Comparison of ENCODE assay signal across 26 cellular contexts in the genomic region with DNA sequence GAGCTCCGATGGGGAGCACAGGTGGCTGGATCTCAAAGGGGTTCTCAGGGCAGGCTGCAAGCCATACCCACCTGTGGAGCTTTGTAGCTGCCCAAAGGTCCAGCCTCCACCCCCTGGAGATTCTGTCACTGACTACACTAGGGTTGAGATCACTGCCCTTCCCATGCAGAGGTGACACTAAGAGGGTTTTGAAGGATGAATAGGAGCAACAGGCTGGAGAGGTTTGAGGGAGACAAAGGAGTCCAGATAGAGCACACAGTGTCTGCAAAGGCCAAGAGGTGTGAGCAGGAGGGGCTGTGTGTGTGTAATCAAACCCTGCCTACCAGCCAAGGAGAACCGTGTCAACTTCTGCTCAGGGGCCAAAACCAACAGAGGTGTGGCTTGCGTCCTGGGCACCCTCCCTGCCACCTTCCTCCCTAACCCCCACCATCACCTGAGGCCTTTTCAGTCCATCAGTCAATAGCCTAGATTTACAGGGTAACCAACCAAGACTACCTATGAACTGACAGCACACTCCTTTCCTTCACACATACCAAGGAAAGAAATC. TPM values are rescaled to one million over a fixed set of nuclear protein-coding genes. Genes with fewer than 3 reads are reported as not detected.
DNase-seq lines count a peak whose midpoint lies in the region; ATAC-seq, FAIRE-seq and TF ChIP-seq lines count a peak whose summit lies in the region.
"Had no signal": no experiment of that assay in that cellular context is flagged by ENCODE, and none has a peak within 500 bp of the region (broad histone marks: within the 10 kb centered on the region; RNA-seq: fewer than 3 reads in every experiment).

No MANE protein-coding gene starts in this region.

- CTCF ChIA-PET in PC-3 (lab: Charles Lee) = no interaction called here
- CTCF ChIA-PET in CD8-positive, alpha-beta T cell (lab: Charles Lee) = interaction anchor here (0.7 to 2.5 kb wide), 3 partner anchors 16 to 69 kb away, joined by 3 to 19 read pairs (median 9); no protein-coding TSS in a partner anchor

- H3K36me3 ChIP-seq in PC-3 (ENCODE audit: low read depth, low read length) (no peaks in the 10 kb centered on the region), colonic mucosa (no peaks in the 10 kb centered on the region)
- no peaks in the 10 kb centered on the region for H3K36me3 ChIP-seq in CD8-positive, alpha-beta T cell (ENCODE audit: insufficient read depth, low read length)
- H3K36me3 ChIP-seq: MG63 had no signal

- H4K20me1 ChIP-seq in PC-3 (ENCODE audit: low read length) = no peaks in the 10 kb centered on the region

- H3K27ac Mint-ChIP-seq in nephron progenitor cell = peak overlapping the region; percentile 76
- no peak overlapping the region for H3K27ac Mint-ChIP-seq in CD8-positive, alpha-beta T cell
- H3K27ac Mint-ChIP-seq in activated T-cell treated with anti-CD3 and anti-CD28 coated beads, Interleukin-2, amount 50 U/mL, for 24 hours = no peak overlapping the region
- H3K27ac Mint-ChIP-seq: CD4-positive, alpha-beta memory T cell had no signal

- H3K4me1 Mint-ChIP-seq in nephron progenitor cell = peaks cover 47% of the 10 kb centered on the region
- H3K4me1 Mint-ChIP-seq in CD8-positive, alpha-beta T cell (ENCODE audit: low read depth) = no peaks in the 10 kb centered on the region
- no peaks in the 10 kb centered on the region for H3K4me1 Mint-ChIP-seq in activated T-cell treated with anti-CD3 and anti-CD28 coated beads, Interleukin-2, amount 50 U/mL, for 24 hours (ENCODE audit: low read depth)

- H3K79me2 ChIP-seq in PC-3 (ENCODE audit: low read length) = no peaks in the 10 kb centered on the region

- no peak overlapping the region for H3K27ac ChIP-seq in PC-3 (ENCODE audit: low read length)
- no peak overlapping the region for H3K27ac ChIP-seq in colonic mucosa
- H3K27ac ChIP-seq in CD8-positive, alpha-beta T cell (ENCODE audit: low read depth, low read length) = no peak overlapping the region
- H3K27ac ChIP-seq: RWPE1 had no signal

- H3K27me3 ChIP-seq in PC-3 (ENCODE audit: low read length) (peaks cover 7% of the 10 kb centered on the region; the same call in 1 of the 2 replicates), colonic mucosa (no peaks in the 10 kb centered on the region)
- no peaks in the 10 kb centered on the region for H3K27me3 ChIP-seq in CD8-positive, alpha-beta T cell (ENCODE audit: insufficient read depth, low read length)
- H3K27me3 ChIP-seq: MG63 had no signal

- H3F3A ChIP-seq in PC-3 (ENCODE audit: low read length, unreplicated experiment) = no peaks in the 10 kb centered on the region

- no peaks in the 10 kb centered on the region for H3K9me3 Mint-ChIP-seq in nephron progenitor cell
- H3K9me3 Mint-ChIP-seq in CD8-positive, alpha-beta T cell = no peaks in the 10 kb centered on the region
- no peaks in the 10 kb centered on the region for H3K9me3 Mint-ChIP-seq in activated T-cell treated with anti-CD3 and anti-CD28 coated beads, Interleukin-2, amount 50 U/mL, for 24 hours

- TF ChIP-seq CTCF in PC-3 (conservative IDR thresholded peaks at IDR 0.05; ENCODE audit: low read depth, low read length) = no peak
- no peak for TF ChIP-seq CTCF in colonic mucosa (IDR thresholded peaks at IDR 0.05)
- no peak for TF ChIP-seq CTCF in nephron progenitor cell (IDR thresholded peaks at IDR 0.05)
- TF ChIP-seq CTCF in CD8-positive, alpha-beta T cell (IDR thresholded peaks at IDR 0.05) = no peak

- no peak for DNase-seq in PC-3
- peak; percentile 39 for DNase-seq in colonic mucosa
- no peak for DNase-seq in nephron progenitor cell
- DNase-seq in urothelium cell line (ENCODE audit: low spot score) = no peak
- no peak for DNase-seq in CD8-positive, alpha-beta T cell
- no peak for DNase-seq in activated T-cell treated with anti-CD3 and anti-CD28 coated beads, Interleukin-2, amount 50 U/mL, for 24 hours
- DNase-seq: C1 segment of cervical spinal cord; Caco-2; CD4-positive, alpha-beta memory T cell; GOT3; HCEC 1CT; MG63; NCI-H1105 treated with DMSO at 0.1 percent for 48 hours; NCI-H146; NCI-H2029 treated with DMSO at 0.1 percent for 48 hours; NCI-H446 treated with DMSO at 0.1 percent for 48 hours; NCI-H526; NCI-H82; SHP77 had no signal

- H3K4me1 ChIP-seq in PC-3 (ENCODE audit: insufficient read depth, low read length) (no peaks in the 10 kb centered on the region), colonic mucosa (no peaks in the 10 kb centered on the region)
- H3K4me1 ChIP-seq in CD8-positive, alpha-beta T cell (ENCODE audit: insufficient read depth, low read length) = no peaks in the 10 kb centered on the region
- H3K4me1 ChIP-seq: Caco-2 had no signal

- H3K4me3 Mint-ChIP-seq in nephron progenitor cell = no peak overlapping the region
- no peak overlapping the region for H3K4me3 Mint-ChIP-seq in CD8-positive, alpha-beta T cell
- no peak overlapping the region for H3K4me3 Mint-ChIP-seq in activated T-cell treated with anti-CD3 and anti-CD28 coated beads, Interleukin-2, amount 50 U/mL, for 24 hours
- H3K4me3 Mint-ChIP-seq: CD4-positive, alpha-beta memory T cell had no signal

- H3K9ac ChIP-seq in PC-3 (ENCODE audit: low read length) (no peak overlapping the region), colonic mucosa (ENCODE audit: low read depth in 2 of 2, low read length in 2 of 2) (no peak overlapping the region)

- ATAC-seq in PC-3 (peak; percentile 33; the same call in 1 of the 2 replicates), HG03175 (IDR thresholded peaks at IDR 0.05; ENCODE audit: unreplicated experiment) (no peak)
- no peak for ATAC-seq in CD8-positive, alpha-beta T cell
- ATAC-seq: HepG2, K562, Panc1 had no signal

- H3K9me2 ChIP-seq in PC-3 (replicated peaks; ENCODE audit: low read length) = no peaks in the 10 kb centered on the region

- H2AFZ ChIP-seq in PC-3 (ENCODE audit: low read length) = no peak overlapping the region

- H3K4me2 ChIP-seq in PC-3 (ENCODE audit: low read length) = no peak overlapping the region

- H3K27me3 Mint-ChIP-seq in nephron progenitor cell (ENCODE audit: low read depth, poor library complexity) = peaks cover 39% of the 10 kb centered on the region
- H3K27me3 Mint-ChIP-seq in CD8-positive, alpha-beta T cell (ENCODE audit: low read depth) = no peaks in the 10 kb centered on the region
- H3K27me3 Mint-ChIP-seq in activated T-cell treated with anti-CD3 and anti-CD28 coated beads, Interleukin-2, amount 50 U/mL, for 24 hours = no peaks in the 10 kb centered on the region

- no peaks in the 10 kb centered on the region for H3K36me3 Mint-ChIP-seq in nephron progenitor cell (ENCODE audit: low read depth)
- H3K36me3 Mint-ChIP-seq in CD8-positive, alpha-beta T cell = no peaks in the 10 kb centered on the region
- H3K36me3 Mint-ChIP-seq in activated T-cell treated with anti-CD3 and anti-CD28 coated beads, Interleukin-2, amount 50 U/mL, for 24 hours (ENCODE audit: low read depth) = no peaks in the 10 kb centered on the region
- H3K36me3 Mint-ChIP-seq: CD4-positive, alpha-beta memory T cell had no signal

- H3K9me3 ChIP-seq in PC-3 (ENCODE audit: low read length) = no peaks in the 10 kb centered on the region
- H3K9me3 ChIP-seq in colonic mucosa = no peaks in the 10 kb centered on the region
- H3K9me3 ChIP-seq in CD8-positive, alpha-beta T cell (ENCODE audit: low read length) = no peaks in the 10 kb centered on the region
- H3K9me3 ChIP-seq: MG63 had no signal

- BruUV-seq in PC-3 (replicated peaks; lab: Mats Ljungman, UMichigan) = no TSS peak

- H3K4me3 ChIP-seq in PC-3 (ENCODE audit: low read length) (no peak overlapping the region), colonic mucosa (no peak overlapping the region)
- no peak overlapping the region for H3K4me3 ChIP-seq in CD8-positive, alpha-beta T cell (ENCODE audit: low read depth, low read length)
- H3K4me3 ChIP-seq: K562, MG63 had no signal

- intact Hi-C loops in PC-3 (cut with micrococcal nuclease) = no loop called here
- intact Hi-C loops in colonic mucosa (cut with DNase I) = no loop called here
- intact Hi-C loops in CD8-positive, alpha-beta T cell (cut with DNase I, micrococcal nuclease) = loop anchor here in 1 of 2 experiments (5.0 kb wide), 1 partner anchor 42 kb away; a partner anchor contains a TSS

- POLR2A ChIA-PET in PC-3 (lab: Charles Lee; ENCODE audit: unreplicated experiment) = no interaction called here
- POLR2A ChIA-PET in CD8-positive, alpha-beta T cell (lab: Charles Lee) = no interaction called here

- FAIRE-seq in urothelium cell line (lab: Jason Lieb, UNC) = peak; percentile 50
- FAIRE-seq: G401.6, HepG2, K562 had no signal

RNA-seq across cellular contexts. Expression of a gene that starts 43.0 kb away (rescaled TPM):
- 0.40 and 1.6 TPM in 2 replicates for total RNA-seq in PC-3 (2014; rRNA removed)
- 1 to 10 TPM; 3.6 to 3.8 TPM for total RNA-seq in colonic mucosa
- total RNA-seq in CD8-positive, alpha-beta T cell = 10 to 100 TPM; 10.8 to 12.3 TPM
- total RNA-seq: LHCN-M2 had no signal
